Comparison of ENCODE assay signal across 19 cellular contexts in the genomic region with DNA sequence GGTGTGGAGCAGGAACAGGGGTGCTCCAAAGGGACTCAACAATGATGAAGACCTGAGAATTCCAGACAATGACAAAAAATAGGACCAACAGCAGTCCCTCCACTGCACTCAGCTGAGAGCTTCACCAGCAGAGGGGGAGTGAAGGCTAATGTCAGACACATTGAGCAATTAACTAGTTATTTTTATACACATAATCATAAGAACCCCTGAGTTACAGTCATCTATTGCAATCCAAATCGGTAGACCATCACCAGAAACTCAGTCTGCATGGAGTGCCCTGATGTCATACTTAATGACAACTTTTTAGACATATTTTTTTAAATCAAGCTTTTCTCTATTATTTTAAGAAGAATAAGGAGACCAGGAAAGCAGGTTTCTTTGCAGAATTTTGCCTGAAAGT. TPM values are rescaled to one million over a fixed set of nuclear protein-coding genes. Genes with fewer than 3 reads are reported as not detected.
DNase-seq lines count a peak whose midpoint lies in the region; ATAC-seq and TF ChIP-seq lines count a peak whose summit lies in the region.
"Had no signal": no experiment of that assay in that cellular context is flagged by ENCODE, and none has a peak within 500 bp of the region (broad histone marks: within the 10 kb centered on the region; RNA-seq: fewer than 3 reads in every experiment).

No MANE protein-coding gene starts in this region.

- ATAC-seq in stimulated activated memory B cell treated with anti-CD40 and anti-IgM and Interleukin-4, amounts not matched to agents 10 μg/mL and 1 μg/mL and 100 μg/mL, for 72 hours, result peak; percentile 59
- no peak for ATAC-seq in GM18873 (IDR thresholded peaks at IDR 0.05; ENCODE audit: low FRiP score, unreplicated experiment)

- peaks cover 6% of the 10 kb centered on the region; the same call in 1 of the 2 replicates for H3K36me3 ChIP-seq in OCI-LY7 (ENCODE audit: insufficient read depth, low read length)
- H3K36me3 ChIP-seq: neutrophil had no signal

- no peaks in the 10 kb centered on the region for H3K9me2 ChIP-seq in OCI-LY7 (ENCODE audit: insufficient read depth, low read length)

- no peaks in the 10 kb centered on the region for H3K27me3 ChIP-seq in HL-60 (ENCODE audit: insufficient read depth, poor library complexity, severe bottlenecking)
- H3K27me3 ChIP-seq: neutrophil had no signal

- H4K20me1 ChIP-seq in OCI-LY7 (ENCODE audit: insufficient read depth, low read length), result no peaks in the 10 kb centered on the region

- H3K4me1 Mint-ChIP-seq in activated naive CD4-positive, alpha-beta T cell treated with anti-CD3 and anti-CD28 coated beads for 36 hours (ENCODE audit: low read depth), result peaks cover 75% of the 10 kb centered on the region
- peaks cover 86% of the 10 kb centered on the region for H3K4me1 Mint-ChIP-seq in stimulated activated memory B cell treated with anti-CD40 and anti-IgM and Interleukin-4, amounts not matched to agents 10 μg/mL and 1 μg/mL and 100 μg/mL, for 72 hours

- peak overlapping the region; percentile 73; the same call in 1 of the 2 replicates for H2AFZ ChIP-seq in OCI-LY7 (ENCODE audit: low read length)

- H3K4me3 Mint-ChIP-seq in activated naive CD4-positive, alpha-beta T cell treated with anti-CD3 and anti-CD28 coated beads for 36 hours, result no peak overlapping the region
- H3K4me3 Mint-ChIP-seq in stimulated activated memory B cell treated with anti-CD40 and anti-IgM and Interleukin-4, amounts not matched to agents 10 μg/mL and 1 μg/mL and 100 μg/mL, for 72 hours, result no peak overlapping the region

- H3K9me3 ChIP-seq in OCI-LY7 (ENCODE audit: low read length), result peaks cover 8% of the 10 kb centered on the region; the same call in 1 of the 2 replicates
- H3K9me3 ChIP-seq: neutrophil had no signal

- TF ChIP-seq CTCF in HL-60 (IDR thresholded peaks at IDR 0.05; ENCODE audit: insufficient read depth, low read length) (no peak), OCI-LY7 (conservative IDR thresholded peaks at IDR 0.05; ENCODE audit: low read length) (peak; percentile 44; the same call in 1 of the 2 replicates)

- H3K36me3 Mint-ChIP-seq in activated naive CD4-positive, alpha-beta T cell treated with anti-CD3 and anti-CD28 coated beads for 36 hours (ENCODE audit: low read depth), result no peaks in the 10 kb centered on the region
- H3K36me3 Mint-ChIP-seq in stimulated activated memory B cell treated with anti-CD40 and anti-IgM and Interleukin-4, amounts not matched to agents 10 μg/mL and 1 μg/mL and 100 μg/mL, for 72 hours, result no peaks in the 10 kb centered on the region

- no TSS peak for BruUV-seq in OCI-LY7 (replicated peaks; lab: Mats Ljungman, UMichigan)

- peak overlapping the region; percentile 17 for H3K27ac Mint-ChIP-seq in activated naive CD4-positive, alpha-beta T cell treated with anti-CD3 and anti-CD28 coated beads for 36 hours
- H3K27ac Mint-ChIP-seq in stimulated activated memory B cell treated with anti-CD40 and anti-IgM and Interleukin-4, amounts not matched to agents 10 μg/mL and 1 μg/mL and 100 μg/mL, for 72 hours, result peak overlapping the region; percentile 93
- H3K27ac Mint-ChIP-seq: activated T-helper 2 cell treated with anti-CD3 and anti-CD28 coated beads, Interferon-gamma antibody, Interleukin-2, Interleukin-4, amounts not matched to agents 10 μg/mL and 5 μg/mL and 100 μg/mL, durations not matched to agents 14 hours and 24 hours and 36 hours had no signal

- CTCF ChIA-PET in activated naive CD4-positive, alpha-beta T cell treated with anti-CD3 and anti-CD28 coated beads for 36 hours (lab: Charles Lee), result interaction anchor here (0.8 to 5.0 kb wide), 16 partner anchors 9 to 144 kb away, joined by 3 to 23 read pairs (median 5); a partner anchor contains a TSS
- CTCF ChIA-PET in OCI-LY7 (lab: Charles Lee; ENCODE audit: unreplicated experiment), result interaction anchor here (2.7 kb wide), 1 partner anchor 8 kb away, joined by 9 read pairs; no protein-coding TSS in a partner anchor

- peak overlapping the region; percentile 34; the same call in 1 of the 2 replicates for H3K4me2 ChIP-seq in OCI-LY7 (ENCODE audit: low read length)

- DNase-seq in activated naive CD4-positive, alpha-beta T cell treated with anti-CD3 and anti-CD28 coated beads for 36 hours, result no peak
- no peak for DNase-seq in activated naive CD4-positive, alpha-beta T cell (lab: John Stamatoyannopoulos, UW)
- no peak for DNase-seq in HL-60 (ENCODE audit: low read depth in 1 of 2, low spot score in 1 of 2)
- no peak for DNase-seq in OCI-LY7 (ENCODE audit: low spot score)
- DNase-seq in stimulated activated CD8-positive, alpha-beta memory T cell treated with anti-CD3 and anti-CD28 coated beads, Interleukin-4, amount 100 ng/mL, for 48 hours, result no peak
- no peak for DNase-seq in pons (ENCODE audit: low spot score)
- DNase-seq: activated CD8-positive, alpha-beta memory T cell treated with anti-CD3 and anti-CD28 coated beads for 24 hours; CD8-positive, alpha-beta memory T cell; hypothalamus; kidney glomerular epithelial cell; NCI-H1092; NCI-H69; stimulated activated CD4-positive, alpha-beta T cell treated with anti-CD3 and anti-CD28 coated beads, Interleukin-15, amount 100 ng/mL, for 24 hours had no signal

- intact Hi-C loops in activated naive CD4-positive, alpha-beta T cell treated with anti-CD3 and anti-CD28 coated beads for 36 hours (cut with micrococcal nuclease), result no loop called here
- intact Hi-C loops in OCI-LY7 (cut with micrococcal nuclease; ENCODE audit: unreplicated experiment), result no loop called here

- H3K4me1 ChIP-seq in OCI-LY7 (ENCODE audit: insufficient read depth, low read length, poor library complexity, severe bottlenecking), result peaks cover 88% of the 10 kb centered on the region

- peak overlapping the region; percentile 16 for H3K27ac ChIP-seq in HL-60 (replicated peaks)
- H3K27ac ChIP-seq in OCI-LY7 (ENCODE audit: low read depth, low read length, poor library complexity, severe bottlenecking), result no peak overlapping the region
- H3K27ac ChIP-seq: RWPE1 had no signal

- no peaks in the 10 kb centered on the region for H3K27me3 Mint-ChIP-seq in activated naive CD4-positive, alpha-beta T cell treated with anti-CD3 and anti-CD28 coated beads for 36 hours (ENCODE audit: low read depth)
- H3K27me3 Mint-ChIP-seq in stimulated activated memory B cell treated with anti-CD40 and anti-IgM and Interleukin-4, amounts not matched to agents 10 μg/mL and 1 μg/mL and 100 μg/mL, for 72 hours, result no peaks in the 10 kb centered on the region
- H3K27me3 Mint-ChIP-seq: CD8-positive, alpha-beta memory T cell had no signal

- no peaks in the 10 kb centered on the region for H3K79me2 ChIP-seq in OCI-LY7 (ENCODE audit: insufficient read depth, low read depth, low read length)

- POLR2A ChIA-PET in OCI-LY7 (lab: Charles Lee), result interaction anchor here (0.8 to 4.0 kb wide), 12 partner anchors 7 to 153 kb away, joined by 3 to 18 read pairs (median 4); no protein-coding TSS in a partner anchor

- no peak overlapping the region for H3K4me3 ChIP-seq in HL-60 (replicated peaks; ENCODE audit: insufficient read depth, low read length)
- H3K4me3 ChIP-seq in OCI-LY7 (ENCODE audit: low read depth, low read length, poor library complexity, severe bottlenecking), result no peak overlapping the region

- H3K9me3 Mint-ChIP-seq in activated naive CD4-positive, alpha-beta T cell treated with anti-CD3 and anti-CD28 coated beads for 36 hours, result no peaks in the 10 kb centered on the region
- H3K9me3 Mint-ChIP-seq in stimulated activated memory B cell treated with anti-CD40 and anti-IgM and Interleukin-4, amounts not matched to agents 10 μg/mL and 1 μg/mL and 100 μg/mL, for 72 hours, result peaks cover 6% of the 10 kb centered on the region
- H3K9me3 Mint-ChIP-seq: CD8-positive, alpha-beta memory T cell had no signal

RNA-seq across cellular contexts. Expression of a gene that starts 30.6 kb away (rescaled TPM):
- 100 to 1,000 TPM; 213 to 226 TPM for total RNA-seq in activated naive CD4-positive, alpha-beta T cell treated with anti-CD3 and anti-CD28 coated beads for 36 hours
- 90.0 and 108 TPM in 2 replicates for total RNA-seq in OCI-LY7 (2014; rRNA removed; shearing (Covaris generic))
- 161 and 163 TPM in 2 replicates for total RNA-seq in OCI-LY7 (2022)
- total RNA-seq: fibroblast of villous mesenchyme had no signal
